ENCODE assay signal across 8 cellular contexts in the genomic region with DNA sequence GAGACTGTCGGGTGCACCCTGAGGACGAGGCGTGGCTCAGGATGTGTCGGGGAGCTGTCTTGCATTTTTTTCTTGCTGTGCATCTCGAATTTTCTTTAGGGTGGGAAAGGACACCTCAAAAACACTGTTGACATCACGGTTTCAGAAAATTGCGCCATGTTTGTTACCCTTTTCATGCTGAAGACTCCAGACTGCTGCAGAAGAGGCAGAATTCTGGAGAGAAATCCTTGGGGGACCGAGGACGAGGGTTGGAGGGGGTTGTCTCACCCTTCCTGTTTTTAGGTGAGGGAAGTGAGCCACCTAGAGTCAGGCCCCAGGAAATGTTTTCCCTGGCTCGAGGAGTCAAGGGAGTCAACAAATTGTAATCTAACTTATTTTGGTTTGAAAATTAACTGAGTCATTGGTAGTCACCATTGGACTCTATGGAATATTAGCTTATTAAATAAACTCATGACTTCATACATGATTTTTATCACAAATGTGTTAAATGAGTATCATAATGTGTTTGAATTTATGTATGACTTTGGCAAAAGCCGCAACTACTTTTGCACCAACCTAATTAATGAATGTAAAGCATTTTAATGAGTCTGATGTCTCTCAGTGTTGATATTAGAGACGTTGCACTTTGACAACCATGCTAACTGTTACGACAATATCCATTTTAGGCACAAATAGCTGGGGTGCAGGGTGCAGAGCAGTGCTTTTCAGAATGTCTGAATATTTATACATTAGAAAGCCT. TPM values are rescaled to one million over a fixed set of nuclear protein-coding genes. Genes with fewer than 3 reads are reported as not detected.
DNase-seq lines count a peak whose midpoint lies in the region; ATAC-seq lines count a peak whose summit lies in the region.

No MANE protein-coding gene starts in this region.

- peak overlapping the region; percentile 68 for H3K4me3 ChIP-seq in endocrine pancreas (ENCODE audit: control insufficient read depth, insufficient read depth, low read length)
- H3K4me3 ChIP-seq in mesodermal cell (ENCODE audit: extremely low read depth, insufficient read depth, low read length, poor library complexity, severe bottlenecking) = peak overlapping the region; percentile 94

- H3K9me3 ChIP-seq in endocrine pancreas (ENCODE audit: control insufficient read depth, low read length) = no peaks in the 10 kb centered on the region
- H3K9me3 ChIP-seq in mesodermal cell (ENCODE audit: control insufficient read depth, low read length) = no peaks in the 10 kb centered on the region

- H3K9me3 Mint-ChIP-seq in activated CD4-positive, alpha-beta T cell treated with anti-CD3 and anti-CD28 coated beads, Interleukin-2, amount 10 ng/mL, durations not matched to agents 24 days and 14 days = no peaks in the 10 kb centered on the region

- H3K36me3 ChIP-seq in endocrine pancreas (ENCODE audit: control insufficient read depth, insufficient read depth, low read length) (no peaks in the 10 kb centered on the region), mesodermal cell (ENCODE audit: control insufficient read depth, insufficient read depth, low read length) (peaks cover 11% of the 10 kb centered on the region)

- no peaks in the 10 kb centered on the region for H3K27me3 ChIP-seq in endocrine pancreas (ENCODE audit: control insufficient read depth, insufficient read depth, low read length)

- peak; percentile 59 to 64 for DNase-seq in AML-193 (lab: John Stamatoyannopoulos, UW)
- peak; percentile 61 for DNase-seq in NCI-H226
- peak; percentile 89 for DNase-seq in activated CD4-positive, alpha-beta T cell treated with anti-CD3 and anti-CD28 coated beads, Interleukin-2, amount 10 ng/mL, durations not matched to agents 24 days and 14 days
- DNase-seq in stimulated activated CD8-positive, alpha-beta memory T cell treated with anti-CD3 and anti-CD28 coated beads, Interleukin-2, amount 100 ng/mL, for 48 hours (ENCODE audit: low read depth in 2 of 2) = peak; percentile 14 to 37

- H3K4me1 ChIP-seq in endocrine pancreas (ENCODE audit: control insufficient read depth, insufficient read depth, low read length) (peaks cover 15% of the 10 kb centered on the region), mesodermal cell (ENCODE audit: control insufficient read depth, insufficient read depth, low read length, poor library complexity, severe bottlenecking) (peaks cover 4% of the 10 kb centered on the region)

- intact Hi-C loops in activated CD4-positive, alpha-beta T cell treated with anti-CD3 and anti-CD28 coated beads, Interleukin-2, amount 10 ng/mL, durations not matched to agents 24 days and 14 days (cut with micrococcal nuclease) = loop anchor here (1.0 to 10.0 kb wide), 4 partner anchors 56 to 1805 kb away; a partner anchor contains a TSS

- peak overlapping the region; percentile 73 for H3K9ac ChIP-seq in endocrine pancreas (ENCODE audit: control insufficient read depth, insufficient read depth, low read length)

- H3K27me3 Mint-ChIP-seq in activated CD4-positive, alpha-beta T cell treated with anti-CD3 and anti-CD28 coated beads, Interleukin-2, amount 10 ng/mL, durations not matched to agents 24 days and 14 days = peaks cover 25% of the 10 kb centered on the region

- WGBS in mesodermal cell (ENCODE audit: insufficient coverage in 2 of 2), 2 experiments = 0% methylated on average over 7 of the region's 13 CpGs

- peak overlapping the region; percentile 94 for H3K27ac ChIP-seq in mesodermal cell (ENCODE audit: low read depth, low read length, severe bottlenecking)

- H3K27ac Mint-ChIP-seq in activated CD4-positive, alpha-beta T cell treated with anti-CD3 and anti-CD28 coated beads, Interleukin-2, amount 10 ng/mL, durations not matched to agents 24 days and 14 days = peak overlapping the region; percentile 97

- ATAC-seq in GM18867 (IDR thresholded peaks at IDR 0.05; ENCODE audit: unreplicated experiment) (peak; percentile 47), HG03103 (IDR thresholded peaks at IDR 0.05; ENCODE audit: low read depth, unreplicated experiment) (peak; percentile 34)

- peaks cover 8% of the 10 kb centered on the region for H3K36me3 Mint-ChIP-seq in activated CD4-positive, alpha-beta T cell treated with anti-CD3 and anti-CD28 coated beads, Interleukin-2, amount 10 ng/mL, durations not matched to agents 24 days and 14 days (ENCODE audit: low read depth)

- H3K4me1 Mint-ChIP-seq in activated CD4-positive, alpha-beta T cell treated with anti-CD3 and anti-CD28 coated beads, Interleukin-2, amount 10 ng/mL, durations not matched to agents 24 days and 14 days = peaks cover 26% of the 10 kb centered on the region

- peak overlapping the region; percentile 98 for H3K4me3 Mint-ChIP-seq in activated CD4-positive, alpha-beta T cell treated with anti-CD3 and anti-CD28 coated beads, Interleukin-2, amount 10 ng/mL, durations not matched to agents 24 days and 14 days

RNA-seq across cellular contexts. Expression of a gene that starts 0.7 kb away (rescaled TPM):
- 11.3 and 12.9 TPM in 2 replicates for total RNA-seq in activated CD4-positive, alpha-beta T cell treated with anti-CD3 and anti-CD28 coated beads, Interleukin-2, amount 10 ng/mL, durations not matched to agents 24 days and 14 days
- polyA plus RNA-seq in mesodermal cell (2013, experiment 1 of 2) = 17.7 TPM
- polyA plus RNA-seq in mesodermal cell (2013, experiment 2 of 2) = 19.0 TPM

RNA-seq across cellular contexts. Expression of a gene that starts 28.5 kb away (rescaled TPM):
- total RNA-seq in activated CD4-positive, alpha-beta T cell treated with anti-CD3 and anti-CD28 coated beads, Interleukin-2, amount 10 ng/mL, durations not matched to agents 24 days and 14 days = 0.63 TPM in 1 of 2 replicates, not detected in the other
- 14.8 TPM for polyA plus RNA-seq in mesodermal cell (2013, experiment 1 of 2)
- 10.0 TPM for polyA plus RNA-seq in mesodermal cell (2013, experiment 2 of 2)

RNA-seq across cellular contexts. Expression of a gene that starts 55.4 kb away (rescaled TPM):
- 22.2 and 25.1 TPM in 2 replicates for total RNA-seq in activated CD4-positive, alpha-beta T cell treated with anti-CD3 and anti-CD28 coated beads, Interleukin-2, amount 10 ng/mL, durations not matched to agents 24 days and 14 days
- 3.6 TPM for polyA plus RNA-seq in mesodermal cell (2013, experiment 1 of 2)
- 6.6 TPM for polyA plus RNA-seq in mesodermal cell (2013, experiment 2 of 2)

RNA-seq across cellular contexts. Expression of a gene that starts 55.5 kb away (rescaled TPM):
- total RNA-seq in activated CD4-positive, alpha-beta T cell treated with anti-CD3 and anti-CD28 coated beads, Interleukin-2, amount 10 ng/mL, durations not matched to agents 24 days and 14 days = 6.1 and 6.4 TPM in 2 replicates
- 3.9 TPM for polyA plus RNA-seq in mesodermal cell (2013, experiment 1 of 2)
- polyA plus RNA-seq in mesodermal cell (2013, experiment 2 of 2) = 4.5 TPM

Comparison
In these comparisons a context has a peak if more than half of its experiments do, and no peak if none do; other contexts are left out.
1. Peak in every context shown above with its lines: DNase-seq, ATAC-seq, H3K4me3 ChIP-seq and H3K27ac ChIP-seq.
2. DNase-seq: peak in every context shown above with its lines; median percentile 89 in activated CD4-positive, alpha-beta T cell treated with anti-CD3 and anti-CD28 coated beads, Interleukin-2, amount 10 ng/mL, durations not matched to agents 24 days and 14 days; 62 in AML-193; 61 in NCI-H226; 26 in stimulated activated CD8-positive, alpha-beta memory T cell treated with anti-CD3 and anti-CD28 coated beads, Interleukin-2, amount 100 ng/mL, for 48 hours.